ENCODE assay signal across 16 cellular contexts in genomic region chr16:5065813-5066212, GRCh38. TPM values are rescaled to one million over a fixed set of nuclear protein-coding genes. Genes with fewer than 3 reads are reported as not detected.
DNase-seq lines count a peak whose midpoint lies in the region; ATAC-seq and TF ChIP-seq lines count a peak whose summit lies in the region.
"Had no signal": no experiment of that assay in that cellular context is flagged by ENCODE, and none has a peak within 500 bp of the region (broad histone marks: within the 10 kb centered on the region; RNA-seq: fewer than 3 reads in every experiment).

TSS of gene C16orf89 (minus strand) at chr16:5065956. CDS start at chr16:5065908, 48 bp downstream.

- TF ChIP-seq CTCF in brain (conservative IDR thresholded peaks at IDR 0.05) = no peak

- peaks cover 8% of the 10 kb centered on the region for H3K27me3 Mint-ChIP-seq in brain
- H3K27me3 Mint-ChIP-seq in activated CD4-positive, alpha-beta memory T cell treated with anti-CD3 and anti-CD28 coated beads, Interleukin-2, amount 10 ng/mL, durations not matched to agents 7 days and 5 days = no peaks in the 10 kb centered on the region

- H3K9me3 Mint-ChIP-seq in brain = peaks cover 0 to 2% (median 0%) of the 10 kb centered on the region in 5 experiments
- no peaks in the 10 kb centered on the region for H3K9me3 Mint-ChIP-seq in activated CD4-positive, alpha-beta memory T cell treated with anti-CD3 and anti-CD28 coated beads, Interleukin-2, amount 10 ng/mL, durations not matched to agents 7 days and 5 days
- H3K9me3 Mint-ChIP-seq: T-helper 2 cell treated with Interferon-gamma antibody and Interleukin-4, amounts not matched to agents 5 μg/mL and 100 μg/mL, for 36 hours had no signal

- CTCF ChIA-PET in activated CD4-positive, alpha-beta memory T cell treated with anti-CD3 and anti-CD28 coated beads, Interleukin-2, amount 10 ng/mL, durations not matched to agents 7 days and 5 days (lab: Charles Lee) = no interaction called here

- POLR2A ChIA-PET in activated CD4-positive, alpha-beta memory T cell treated with anti-CD3 and anti-CD28 coated beads, Interleukin-2, amount 10 ng/mL, durations not matched to agents 7 days and 5 days (lab: Charles Lee) = no interaction called here

- ATAC-seq in HG03354 (IDR thresholded peaks at IDR 0.05; ENCODE audit: poor library complexity, severe bottlenecking, unreplicated experiment) = no peak
- no peak for ATAC-seq in HG03378 (IDR thresholded peaks at IDR 0.05; ENCODE audit: unreplicated experiment)

- no peaks in the 10 kb centered on the region for H3K4me1 Mint-ChIP-seq in brain
- H3K4me1 Mint-ChIP-seq in activated CD4-positive, alpha-beta memory T cell treated with anti-CD3 and anti-CD28 coated beads, Interleukin-2, amount 10 ng/mL, durations not matched to agents 7 days and 5 days = peaks cover 2% of the 10 kb centered on the region

- H3K36me3 Mint-ChIP-seq in brain = no peaks in the 10 kb centered on the region
- H3K36me3 Mint-ChIP-seq in activated CD4-positive, alpha-beta memory T cell treated with anti-CD3 and anti-CD28 coated beads, Interleukin-2, amount 10 ng/mL, durations not matched to agents 7 days and 5 days (ENCODE audit: low read depth) = no peaks in the 10 kb centered on the region

- DNase-seq in C1 segment of cervical spinal cord (lab: John Stamatoyannopoulos, UW) (peak in 11 of 14 donors; percentile 2 to 83 (median 59)), hypothalamus (lab: John Stamatoyannopoulos, UW) (peak in 39 of 51 donors; percentile 5 to 85 (median 47)), nucleus accumbens (lab: John Stamatoyannopoulos, UW) (peak in 47 of 56 donors; percentile 6 to 79 (median 51)), NCI-H345 (lab: John Stamatoyannopoulos, UW) (no peak)
- no peak for DNase-seq in activated CD4-positive, alpha-beta memory T cell treated with anti-CD3 and anti-CD28 coated beads, Interleukin-2, amount 10 ng/mL, durations not matched to agents 7 days and 5 days
- DNase-seq: ACHN; activated CD4-positive, alpha-beta T cell treated with anti-CD3 and anti-CD28 coated beads for 48 hours; activated T-cell treated with anti-CD3 and anti-CD28 coated beads, Interleukin-2, amount 50 U/mL, for 1 hour; effector memory CD4-positive, alpha-beta T cell; NCI-H526; stimulated activated CD4-positive, alpha-beta T cell treated with anti-CD3 and anti-CD28 coated beads, Interleukin-12 subunit alpha, Interleukin-12 subunit beta, amount 100 ng/mL, for 4 hours had no signal

- H3K4me3 Mint-ChIP-seq in brain = peak within 1 kb of the TSS in 1 of 5 experiments; percentile 52
- no peak within 1 kb of the TSS for H3K4me3 Mint-ChIP-seq in activated CD4-positive, alpha-beta memory T cell treated with anti-CD3 and anti-CD28 coated beads, Interleukin-2, amount 10 ng/mL, durations not matched to agents 7 days and 5 days
- H3K4me3 Mint-ChIP-seq: T-helper 2 cell treated with Interferon-gamma antibody and Interleukin-4, amounts not matched to agents 5 μg/mL and 100 μg/mL, for 36 hours had no signal

- H3K27ac Mint-ChIP-seq in brain = peak within 1 kb of the TSS in 1 of 5 experiments; percentile 67
- no peak within 1 kb of the TSS for H3K27ac Mint-ChIP-seq in activated CD4-positive, alpha-beta memory T cell treated with anti-CD3 and anti-CD28 coated beads, Interleukin-2, amount 10 ng/mL, durations not matched to agents 7 days and 5 days
- H3K27ac Mint-ChIP-seq: T-helper 2 cell treated with Interferon-gamma antibody and Interleukin-4, amounts not matched to agents 5 μg/mL and 100 μg/mL, for 36 hours had no signal

RNA-seq across cellular contexts. Expression of gene C16orf89, which starts in this region (rescaled TPM):
- polyA plus RNA-seq in brain (ENCODE audit: insufficient read depth, low read depth, low replicate concordance) = 14.4 TPM
- total RNA-seq in activated CD4-positive, alpha-beta memory T cell treated with anti-CD3 and anti-CD28 coated beads, Interleukin-2, amount 10 ng/mL, durations not matched to agents 7 days and 5 days = not detected
- polyA plus RNA-seq: neural cell had no signal

Comparison
In these comparisons a context has a peak if more than half of its experiments do, and no peak if none do; other contexts are left out.
1. DNase-seq: peak in C1 segment of cervical spinal cord (11 of 14), hypothalamus (39 of 51) and nucleus accumbens (47 of 56); none in NCI-H345 (single experiment) and activated CD4-positive, alpha-beta memory T cell treated with anti-CD3 and anti-CD28 coated beads, Interleukin-2, amount 10 ng/mL, durations not matched to agents 7 days and 5 days (single experiment).